In the genomic region with DNA sequence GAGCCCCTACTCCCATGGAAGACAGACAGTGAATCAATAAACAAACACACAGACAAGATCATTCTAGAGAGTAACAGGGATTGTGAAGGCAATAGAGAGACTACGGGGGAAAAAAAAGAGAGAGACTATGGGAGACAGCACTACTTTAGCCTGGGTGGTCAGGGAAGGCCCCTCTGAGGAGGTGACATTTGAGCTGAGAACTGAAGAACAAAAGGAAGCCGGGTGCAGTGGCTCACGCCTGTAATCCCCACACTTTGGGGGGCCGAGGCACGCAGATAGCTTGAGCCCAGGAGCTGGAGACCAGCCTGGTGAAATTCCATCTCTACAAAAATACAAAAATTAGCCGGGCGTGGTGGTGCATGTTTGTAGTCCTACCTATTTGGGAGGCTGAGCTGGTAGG, we compare ENCODE assay signal across 33 cellular contexts. TPM values are rescaled to one million over a fixed set of nuclear protein-coding genes. Genes with fewer than 3 reads are reported as not detected.
"Had no signal": no experiment of that assay in that cellular context is flagged by ENCODE, and none has a peak within 500 bp of the region (broad histone marks: within the 10 kb centered on the region; RNA-seq: fewer than 3 reads in every experiment).

No MANE protein-coding gene starts in this region.

- H3K27me3 ChIP-seq: ascending aorta had no signal

- H3K4me3 Mint-ChIP-seq: activated CD4-positive, alpha-beta memory T cell treated with anti-CD3 and anti-CD28 coated beads, Interleukin-2, amount 10 ng/mL, durations not matched to agents 7 days and 5 days; activated CD4-positive, alpha-beta T cell treated with anti-CD3 and anti-CD28 coated beads for 36 hours; activated CD4-positive, alpha-beta T cell treated with anti-CD3 and anti-CD28 coated beads, Interleukin-2, amount 10 ng/mL, durations not matched to agents 24 days and 14 days; activated naive CD4-positive, alpha-beta T cell treated with anti-CD3 and anti-CD28 coated beads, Interleukin-2, amount 10 ng/mL, durations not matched to agents 7 days and 5 days; activated naive CD8-positive, alpha-beta T cell treated with anti-CD3 and anti-CD28 coated beads, Interleukin-2, amount 10 ng/mL, durations not matched to agents 7 days and 5 days; activated T-cell treated with anti-CD3 and anti-CD28 coated beads, Interleukin-2, amount 50 U/mL, for 24 hours; activated T-cell treated with anti-CD3 and anti-CD28 coated beads, Interleukin-2, amount 50 U/mL, for 72 hours; brain; central memory CD8-positive, alpha-beta T cell; dendritic cell treated with granulocyte-macrophage colony-stimulating factor and Interleukin-4, amounts not matched to agents 40 ng/mL and 50 ng/mL, for 4 days; endodermal cell; T-helper 17 cell; T-helper 2 cell treated with Interferon-gamma antibody and Interleukin-4, amounts not matched to agents 5 μg/mL and 100 μg/mL, for 36 hours had no signal

- H3K36me3 ChIP-seq: ascending aorta, heart left ventricle, WERI-Rb-1 had no signal

- H3K36me3 Mint-ChIP-seq: activated naive CD4-positive, alpha-beta T cell treated with anti-CD3 and anti-CD28 coated beads, Interleukin-2, amount 10 ng/mL, durations not matched to agents 7 days and 5 days; activated naive CD4-positive, alpha-beta T cell treated with anti-CD3 and anti-CD28 coated beads, Interleukin-2, amount 50 U/mL, for 72 hours; activated naive CD8-positive, alpha-beta T cell treated with anti-CD3 and anti-CD28 coated beads, Interleukin-2, amount 10 ng/mL, durations not matched to agents 7 days and 5 days; brain had no signal

- DNase-seq: activated CD4-positive, alpha-beta memory T cell treated with anti-CD3 and anti-CD28 coated beads, Interleukin-2, amount 10 ng/mL, durations not matched to agents 7 days and 5 days; activated CD4-positive, alpha-beta T cell treated with anti-CD3 and anti-CD28 coated beads for 36 hours; activated CD4-positive, alpha-beta T cell treated with anti-CD3 and anti-CD28 coated beads, Interleukin-2, amount 10 ng/mL, durations not matched to agents 24 days and 14 days; activated CD4-positive, CD25-positive, alpha-beta regulatory T cell; activated CD4-positive, CD25-positive, alpha-beta regulatory T cell treated with anti-CD3 and anti-CD28 coated beads, Interleukin-2, amount 50 U/mL, for 72 hours; activated CD8-positive, alpha-beta memory T cell treated with anti-CD3 and anti-CD28 coated beads, Interleukin-2, amount 50 U/mL, for 48 hours; activated gamma-delta T cell; activated naive CD4-positive, alpha-beta T cell; activated naive CD4-positive, alpha-beta T cell treated with anti-CD3 and anti-CD28 coated beads, Interleukin-2, amount 10 ng/mL, durations not matched to agents 7 days and 5 days; activated naive CD8-positive, alpha-beta T cell treated with anti-CD3 and anti-CD28 coated beads, Interleukin-2, amount 10 ng/mL, durations not matched to agents 7 days and 5 days; activated T-cell treated with anti-CD3 and anti-CD28 coated beads for 4 hours; activated T-cell treated with anti-CD3 and anti-CD28 coated beads, Interleukin-2, amount 50 U/mL, for 24 hours; activated T-cell treated with anti-CD3 and anti-CD28 coated beads, Interleukin-2, amount 50 U/mL, for 72 hours; dorsolateral prefrontal cortex; effector memory CD4-positive, alpha-beta T cell; endodermal cell; foreskin fibroblast; glutamatergic neuron; heart left ventricle; T-helper 1 cell; T-helper 17 cell; T1000; WERI-Rb-1 had no signal

- H3K27ac Mint-ChIP-seq: activated CD4-positive, alpha-beta memory T cell treated with anti-CD3 and anti-CD28 coated beads, Interleukin-2, amount 10 ng/mL, durations not matched to agents 7 days and 5 days; activated CD4-positive, alpha-beta T cell treated with anti-CD3 and anti-CD28 coated beads for 36 hours; activated CD4-positive, alpha-beta T cell treated with anti-CD3 and anti-CD28 coated beads, Interleukin-2, amount 10 ng/mL, durations not matched to agents 24 days and 14 days; activated naive CD4-positive, alpha-beta T cell treated with anti-CD3 and anti-CD28 coated beads, Interleukin-2, amount 10 ng/mL, durations not matched to agents 7 days and 5 days; activated naive CD4-positive, alpha-beta T cell treated with anti-CD3 and anti-CD28 coated beads, Interleukin-2, amount 50 U/mL, for 72 hours; activated naive CD8-positive, alpha-beta T cell treated with anti-CD3 and anti-CD28 coated beads, Interleukin-2, amount 10 ng/mL, durations not matched to agents 7 days and 5 days; activated T-cell treated with anti-CD3 and anti-CD28 coated beads, Interleukin-2, amount 50 U/mL, for 24 hours; activated T-cell treated with anti-CD3 and anti-CD28 coated beads, Interleukin-2, amount 50 U/mL, for 72 hours; dendritic cell treated with granulocyte-macrophage colony-stimulating factor and Interleukin-4, amounts not matched to agents 40 ng/mL and 50 ng/mL, for 4 days; endodermal cell; T-helper 17 cell; T-helper 2 cell treated with Interferon-gamma antibody and Interleukin-4, amounts not matched to agents 5 μg/mL and 100 μg/mL, for 36 hours had no signal

- H3K27ac ChIP-seq: ascending aorta, coronary artery, dorsolateral prefrontal cortex, heart left ventricle, WERI-Rb-1 had no signal

- H3K9me3 Mint-ChIP-seq: activated CD4-positive, alpha-beta memory T cell treated with anti-CD3 and anti-CD28 coated beads, Interleukin-2, amount 10 ng/mL, durations not matched to agents 7 days and 5 days; activated CD4-positive, alpha-beta T cell treated with anti-CD3 and anti-CD28 coated beads, Interleukin-2, amount 10 ng/mL, durations not matched to agents 24 days and 14 days; activated naive CD4-positive, alpha-beta T cell treated with anti-CD3 and anti-CD28 coated beads, Interleukin-2, amount 10 ng/mL, durations not matched to agents 7 days and 5 days; activated naive CD4-positive, alpha-beta T cell treated with anti-CD3 and anti-CD28 coated beads, Interleukin-2, amount 50 U/mL, for 72 hours; activated naive CD8-positive, alpha-beta T cell treated with anti-CD3 and anti-CD28 coated beads, Interleukin-2, amount 10 ng/mL, durations not matched to agents 7 days and 5 days; activated T-cell treated with anti-CD3 and anti-CD28 coated beads, Interleukin-2, amount 50 U/mL, for 24 hours; activated T-cell treated with anti-CD3 and anti-CD28 coated beads, Interleukin-2, amount 50 U/mL, for 72 hours; brain; central memory CD8-positive, alpha-beta T cell; dendritic cell treated with granulocyte-macrophage colony-stimulating factor and Interleukin-4, amounts not matched to agents 40 ng/mL and 50 ng/mL, for 4 days; endodermal cell; T-helper 2 cell treated with Interferon-gamma antibody and Interleukin-4, amounts not matched to agents 5 μg/mL and 100 μg/mL, for 36 hours had no signal

- ATAC-seq: activated CD4-positive, alpha-beta T cell treated with anti-CD3 and anti-CD28 coated beads for 36 hours; activated naive CD4-positive, alpha-beta T cell treated with anti-CD3 and anti-CD28 coated beads, Interleukin-2, amount 50 U/mL, for 72 hours; activated T-cell treated with anti-CD3 and anti-CD28 coated beads, Interleukin-2, amount 50 U/mL, for 72 hours; esophagus mucosa; heart left ventricle; T-helper 17 cell had no signal

- H3K4me3 ChIP-seq: ascending aorta, coronary artery, dorsolateral prefrontal cortex, heart left ventricle had no signal

- H3K9me3 ChIP-seq: ascending aorta, heart left ventricle had no signal

- FAIRE-seq: bronchial epithelial cell, frontal cortex had no signal

- H3K4me1 Mint-ChIP-seq: activated CD4-positive, alpha-beta memory T cell treated with anti-CD3 and anti-CD28 coated beads, Interleukin-2, amount 10 ng/mL, durations not matched to agents 7 days and 5 days; activated CD4-positive, alpha-beta T cell treated with anti-CD3 and anti-CD28 coated beads for 36 hours; activated CD4-positive, alpha-beta T cell treated with anti-CD3 and anti-CD28 coated beads, Interleukin-2, amount 10 ng/mL, durations not matched to agents 24 days and 14 days; activated naive CD4-positive, alpha-beta T cell treated with anti-CD3 and anti-CD28 coated beads, Interleukin-2, amount 10 ng/mL, durations not matched to agents 7 days and 5 days; activated naive CD8-positive, alpha-beta T cell treated with anti-CD3 and anti-CD28 coated beads, Interleukin-2, amount 10 ng/mL, durations not matched to agents 7 days and 5 days; central memory CD8-positive, alpha-beta T cell; T-helper 17 cell had no signal

- H3K27me3 Mint-ChIP-seq: activated naive CD8-positive, alpha-beta T cell treated with anti-CD3 and anti-CD28 coated beads, Interleukin-2, amount 10 ng/mL, durations not matched to agents 7 days and 5 days had no signal

- H3K4me1 ChIP-seq: ascending aorta, heart left ventricle had no signal

RNA-seq across cellular contexts. Expression of gene SALL1, which starts 29.2 kb away (rescaled TPM):
- total RNA-seq: activated CD4-positive, alpha-beta memory T cell treated with anti-CD3 and anti-CD28 coated beads, Interleukin-2, amount 10 ng/mL, durations not matched to agents 7 days and 5 days; activated CD4-positive, alpha-beta T cell treated with anti-CD3 and anti-CD28 coated beads for 36 hours; activated CD4-positive, alpha-beta T cell treated with anti-CD3 and anti-CD28 coated beads, Interleukin-2, amount 10 ng/mL, durations not matched to agents 24 days and 14 days; activated naive CD4-positive, alpha-beta T cell treated with anti-CD3 and anti-CD28 coated beads, Interleukin-2, amount 50 U/mL, for 72 hours; activated naive CD8-positive, alpha-beta T cell treated with anti-CD3 and anti-CD28 coated beads, Interleukin-2, amount 10 ng/mL, durations not matched to agents 7 days and 5 days; activated T-cell treated with anti-CD3 and anti-CD28 coated beads, Interleukin-2, amount 50 U/mL, for 72 hours; ascending aorta; bronchial epithelial cell; esophagus mucosa; T-helper 17 cell had no signal
